13 cellular contexts compared by ENCODE assay signal in genomic region chrX:53087378-53087777, GRCh38. TPM values are rescaled to one million over a fixed set of nuclear protein-coding genes. Genes with fewer than 3 reads are reported as not detected.
DNase-seq lines count a peak whose midpoint lies in the region; ATAC-seq and TF ChIP-seq lines count a peak whose summit lies in the region.
"Had no signal": no experiment of that assay in that cellular context is flagged by ENCODE, and none has a peak within 500 bp of the region (broad histone marks: within the 10 kb centered on the region; RNA-seq: fewer than 3 reads in every experiment).

No MANE protein-coding gene starts in this region.

- H3K4me1 ChIP-seq in body of pancreas = peaks cover 44% of the 10 kb centered on the region
- H3K4me1 ChIP-seq in neuronal stem cell (ENCODE audit: control insufficient read depth in 2 of 2, insufficient read depth in 1 of 2, low read depth in 1 of 2, low read length in 2 of 2) = peaks cover 2 to 5% of the 10 kb centered on the region in 2 donors

- no peaks in the 10 kb centered on the region for H3K27me3 Mint-ChIP-seq in stimulated activated naive CD8-positive, alpha-beta T cell treated with anti-CD3 and anti-CD28 coated beads, Interleukin-15, Interleukin-2, amounts not matched to agents 100 ng/mL and 50 ng/mL, for 24 hours
- H3K27me3 Mint-ChIP-seq in osteocyte (ENCODE audit: unreplicated experiment) = no peaks in the 10 kb centered on the region

- H2BK120ac ChIP-seq in neuronal stem cell (ENCODE audit: low read depth, low read length) = no peak overlapping the region

- no peak overlapping the region for H3K9ac ChIP-seq in neuronal stem cell (ENCODE audit: low read depth, low read length, poor library complexity)

- no peak overlapping the region for H2BK5ac ChIP-seq in neuronal stem cell (ENCODE audit: low read length)

- no peak overlapping the region for H2BK12ac ChIP-seq in neuronal stem cell (ENCODE audit: low read length)

- H3K9me3 ChIP-seq in body of pancreas (no peaks in the 10 kb centered on the region), neuronal stem cell (replicated peaks in 1 of 2; ENCODE audit: control insufficient read depth in 2 of 2, insufficient read depth in 1 of 2, low read depth in 1 of 2, low read length in 2 of 2) (no peaks in the 10 kb centered on the region)
- H3K9me3 ChIP-seq: SJSA1 had no signal

- no peak overlapping the region for H3K4ac ChIP-seq in neuronal stem cell (ENCODE audit: low read length)

- peaks cover 39% of the 10 kb centered on the region for H3K36me3 Mint-ChIP-seq in stimulated activated naive CD8-positive, alpha-beta T cell treated with anti-CD3 and anti-CD28 coated beads, Interleukin-15, Interleukin-2, amounts not matched to agents 100 ng/mL and 50 ng/mL, for 24 hours (ENCODE audit: low read depth)
- peaks cover 15% of the 10 kb centered on the region for H3K36me3 Mint-ChIP-seq in osteocyte (ENCODE audit: unreplicated experiment)

- peaks cover 6% of the 10 kb centered on the region for H3K79me1 ChIP-seq in neuronal stem cell (ENCODE audit: low read depth, low read length)

- no peak for TF ChIP-seq POLR2A in body of pancreas (IDR thresholded peaks at IDR 0.05)

- peak overlapping the region; percentile 23 for H3K4me3 Mint-ChIP-seq in stimulated activated naive CD8-positive, alpha-beta T cell treated with anti-CD3 and anti-CD28 coated beads, Interleukin-15, Interleukin-2, amounts not matched to agents 100 ng/mL and 50 ng/mL, for 24 hours
- no peak overlapping the region for H3K4me3 Mint-ChIP-seq in osteocyte (ENCODE audit: unreplicated experiment)

- H3K27ac Mint-ChIP-seq in stimulated activated naive CD8-positive, alpha-beta T cell treated with anti-CD3 and anti-CD28 coated beads, Interleukin-15, Interleukin-2, amounts not matched to agents 100 ng/mL and 50 ng/mL, for 24 hours = peak overlapping the region; percentile 93
- H3K27ac Mint-ChIP-seq in osteocyte (ENCODE audit: unreplicated experiment) = peak overlapping the region; percentile 10

- no peak overlapping the region for H3K4me3 ChIP-seq in body of pancreas
- no peak overlapping the region for H3K4me3 ChIP-seq in neuronal stem cell (ENCODE audit: low read length in 2 of 2)
- H3K4me3 ChIP-seq: SJSA1 had no signal

- no peak for DNase-seq in stimulated activated naive CD8-positive, alpha-beta T cell treated with anti-CD3 and anti-CD28 coated beads, Interleukin-15, Interleukin-2, amounts not matched to agents 100 U/mL and 50 U/mL, for 24 hours
- DNase-seq in body of pancreas (no peak), osteocyte (ENCODE audit: extremely low spot score, unreplicated experiment) (no peak), DMS153 (lab: John Stamatoyannopoulos, UW) (no peak), NCI-H1048 (lab: John Stamatoyannopoulos, UW) (no peak), neuronal stem cell (ENCODE audit: low spot score) (no peak)
- DNase-seq: cerebellar nuclear complex, DMS 273 treated with DMSO at 0.1 percent for 48 hours, NCI-H226, small intestine had no signal

- H2AK5ac ChIP-seq in neuronal stem cell (ENCODE audit: low read depth, low read length) = no peak overlapping the region

- peak overlapping the region; percentile 32 to 87 (median 70) for H3K27ac ChIP-seq in body of pancreas
- no peak overlapping the region for H3K27ac ChIP-seq in neuronal stem cell (replicated peaks; ENCODE audit: low read length)
- H3K27ac ChIP-seq: SJSA1 had no signal

- peaks cover 62% of the 10 kb centered on the region for H3K4me1 Mint-ChIP-seq in stimulated activated naive CD8-positive, alpha-beta T cell treated with anti-CD3 and anti-CD28 coated beads, Interleukin-15, Interleukin-2, amounts not matched to agents 100 ng/mL and 50 ng/mL, for 24 hours (ENCODE audit: low read depth)
- H3K4me1 Mint-ChIP-seq in osteocyte (ENCODE audit: unreplicated experiment) = peaks cover 16% of the 10 kb centered on the region

- no peaks in the 10 kb centered on the region for H3K9me3 Mint-ChIP-seq in stimulated activated naive CD8-positive, alpha-beta T cell treated with anti-CD3 and anti-CD28 coated beads, Interleukin-15, Interleukin-2, amounts not matched to agents 100 ng/mL and 50 ng/mL, for 24 hours
- no peaks in the 10 kb centered on the region for H3K9me3 Mint-ChIP-seq in osteocyte (ENCODE audit: unreplicated experiment)

- no peak overlapping the region for H4K8ac ChIP-seq in neuronal stem cell (ENCODE audit: low read depth, low read length)

- no peak overlapping the region for H3K14ac ChIP-seq in neuronal stem cell (ENCODE audit: low read length)

- no peak overlapping the region for H3K4me2 ChIP-seq in neuronal stem cell (ENCODE audit: insufficient read depth, low read length, poor library complexity, severe bottlenecking)

- no peak for ATAC-seq in stimulated activated naive CD8-positive, alpha-beta T cell treated with anti-CD3 and anti-CD28 coated beads, Interleukin-15, Interleukin-2, amounts not matched to agents 100 U/mL and 50 U/mL, for 24 hours
- ATAC-seq in body of pancreas (no peak), GM19023 (IDR thresholded peaks at IDR 0.05; ENCODE audit: unreplicated experiment) (no peak)

- intact Hi-C loops in body of pancreas (cut with DNase I) = no loop called here

- no peak overlapping the region for H4K91ac ChIP-seq in neuronal stem cell (ENCODE audit: low read depth, low read length, poor library complexity)

- no peaks in the 10 kb centered on the region for H3K36me3 ChIP-seq in body of pancreas (replicated peaks in 1 of 2; ENCODE audit: insufficient read depth in 1 of 2, low read depth in 2 of 2)
- H3K36me3 ChIP-seq in neuronal stem cell (replicated peaks in 1 of 2; ENCODE audit: control insufficient read depth in 2 of 2, insufficient read depth in 2 of 2, low read length in 2 of 2) = peaks cover 23 to 42% of the 10 kb centered on the region in 2 donors

- 82 to 86% methylated on average over 2 to 3 of the region's 3 CpGs for WGBS in body of pancreas, 2 donors
- no CpG with 5 or more reads among the region's 3 CpGs for WGBS in neuronal stem cell (ENCODE audit: extremely low coverage in 2 of 2, insufficient read length in 2 of 2, insufficient replicate concordance in 1 of 2), 2 donors

- H3K23ac ChIP-seq in neuronal stem cell (ENCODE audit: low read depth, low read length, poor library complexity) = no peak overlapping the region

- no peak for TF ChIP-seq CTCF in body of pancreas (IDR thresholded peaks at IDR 0.05)
- no peak for TF ChIP-seq CTCF in osteocyte (IDR thresholded peaks at IDR 0.05)

- no peak overlapping the region for H3K18ac ChIP-seq in neuronal stem cell (ENCODE audit: low read length)

- H2BK15ac ChIP-seq in neuronal stem cell (ENCODE audit: low read length) = no peak overlapping the region

- no peak overlapping the region for H2AFZ ChIP-seq in neuronal stem cell (ENCODE audit: low read length)

- no peaks in the 10 kb centered on the region for H3K27me3 ChIP-seq in body of pancreas
- H3K27me3 ChIP-seq in neuronal stem cell (ENCODE audit: control insufficient read depth in 3 of 3, insufficient read depth in 3 of 3, low read depth in 1 of 3, low read length in 3 of 3) = no peaks in the 10 kb centered on the region
- H3K27me3 ChIP-seq: SJSA1 had no signal

RNA-seq across cellular contexts. Expression of gene TSPYL2, which starts 5.2 kb away (rescaled TPM):
- 10 to 100 TPM; 28.3 to 40.5 TPM for total RNA-seq in body of pancreas
- 19.5 and 26.2 TPM in 2 replicates for total RNA-seq in osteocyte
- polyA plus RNA-seq in neuronal stem cell (2013, experiment 1 of 2) = 22.9 TPM
- 22.2 TPM for polyA plus RNA-seq in neuronal stem cell (2013, experiment 2 of 2)

RNA-seq across cellular contexts. Expression of gene KANTR, which starts 6.6 kb away (rescaled TPM):
- total RNA-seq in body of pancreas (10 to 100 TPM; 12.2 to 13.0 TPM), osteocyte (12.4 and 13.7 TPM in 2 replicates)
- 6.1 TPM for polyA plus RNA-seq in neuronal stem cell (2013, experiment 1 of 2)
- polyA plus RNA-seq in neuronal stem cell (2013, experiment 2 of 2) = 6.7 TPM

RNA-seq across cellular contexts. Expression of gene GPR173, which starts 38.8 kb away (rescaled TPM):
- total RNA-seq in body of pancreas = under 1 TPM; 0.26 to 0.66 TPM
- total RNA-seq in osteocyte = 12.6 and 17.3 TPM in 2 replicates
- 14.0 TPM for polyA plus RNA-seq in neuronal stem cell (2013, experiment 1 of 2)
- polyA plus RNA-seq in neuronal stem cell (2013, experiment 2 of 2) = 14.6 TPM
